11 cellular contexts compared by ENCODE assay signal in the genomic region with DNA sequence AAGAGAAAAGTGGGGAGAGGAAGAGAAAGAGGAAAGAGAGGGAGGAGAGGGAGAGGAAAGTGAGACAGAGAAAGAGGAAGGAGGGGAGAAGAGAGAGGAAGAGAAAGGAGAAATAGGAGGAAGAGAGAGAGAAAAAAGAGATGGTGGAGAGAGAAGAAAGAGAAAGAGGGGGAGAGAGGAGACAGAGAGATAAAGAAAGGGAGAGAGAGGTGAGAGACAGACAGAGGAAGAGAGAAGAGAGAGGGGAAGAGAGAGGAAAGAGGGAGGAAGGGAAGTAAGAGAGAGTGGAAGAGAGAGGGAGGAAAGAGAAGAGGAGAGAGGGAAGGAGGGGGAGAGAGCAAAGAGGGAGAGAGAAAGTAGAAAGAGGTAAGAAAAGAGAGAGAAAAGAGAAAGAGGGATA. TPM values are rescaled to one million over a fixed set of nuclear protein-coding genes. Genes with fewer than 3 reads are reported as not detected.
"Had no signal": no experiment of that assay in that cellular context is flagged by ENCODE, and none has a peak within 500 bp of the region (broad histone marks: within the 10 kb centered on the region; RNA-seq: fewer than 3 reads in every experiment).

No MANE protein-coding gene starts in this region.

- ATAC-seq: HepG2, K562 had no signal

- FAIRE-seq: HepG2, HTR-8/SVneo, K562 had no signal

- H3K4me2 ChIP-seq: KMS-11 had no signal

- H3K27ac ChIP-seq: HL-60, KMS-11 had no signal

- H3K4me3 Mint-ChIP-seq: IgD-negative memory B cell had no signal

- DNase-seq: IMR-90, KBM-7, KG1 had no signal

- H3K4me3 ChIP-seq: K562 had no signal

- H3K4me1 Mint-ChIP-seq: IgD-negative memory B cell had no signal

- H3K9ac ChIP-seq: KMS-11 had no signal

- H3K27ac Mint-ChIP-seq: IgD-negative memory B cell had no signal

RNA-seq across cellular contexts. Expression of a gene that starts 9.4 kb away (rescaled TPM):
- total RNA-seq: HepG2, HT-29, HT1080, IMR-90, K562 had no signal
- polyA plus RNA-seq: HepG2, IgD-negative memory B cell, IMR-90, K562 had no signal
